In genomic region chr11:128505449-128506058, GRCh38 we compare ENCODE assay signal across 11 cellular contexts.
DNase-seq lines count a peak whose midpoint lies in the region; ATAC-seq and TF ChIP-seq lines count a peak whose summit lies in the region.
"Had no signal": no experiment of that assay in that cellular context is flagged by ENCODE, and none has a peak within 500 bp of the region (broad histone marks: within the 10 kb centered on the region; RNA-seq: fewer than 3 reads in every experiment).

No MANE protein-coding gene starts in this region.

- intact Hi-C loops in heart right ventricle (cut with DNase I) (loop anchor here in 3 of 10 donors (5.0 to 10.0 kb wide), 3 partner anchors 33 to 211 kb away; no protein-coding TSS in a partner anchor), cardiac septum (cut with DNase I) (loop anchor here (2.0 kb wide), 1 partner anchor 15 kb away; no protein-coding TSS in a partner anchor)
- intact Hi-C loops in activated T-helper 1 cell treated with anti-CD3 and anti-CD28 coated beads, Interleukin-12 subunit alpha, Interleukin-12 subunit beta, Interleukin-2, Interleukin-4 antibody, amounts not matched to agents 30 ng/mL and 10 ng/mL and 1 ng/mL, durations not matched to agents 14 hours and 24 hours and 36 hours (cut with micrococcal nuclease): loop anchor here (2.0 kb wide), 2 partner anchors 13 to 335 kb away; no protein-coding TSS in a partner anchor

- peaks cover 100% of the 10 kb centered on the region for H3K4me1 Mint-ChIP-seq in activated T-helper 1 cell treated with anti-CD3 and anti-CD28 coated beads, Interleukin-12 subunit alpha, Interleukin-12 subunit beta, Interleukin-2, Interleukin-4 antibody, amounts not matched to agents 30 ng/mL and 10 ng/mL and 1 ng/mL, durations not matched to agents 14 hours and 24 hours and 36 hours (ENCODE audit: low read depth)
- H3K4me1 Mint-ChIP-seq in memory B cell (peaks cover 86% of the 10 kb centered on the region), endodermal cell (peaks cover 40% of the 10 kb centered on the region)

- H3K9ac ChIP-seq in endodermal cell (ENCODE audit: extremely low read depth, low read length, poor library complexity, severe bottlenecking): no peak overlapping the region

- H3K36me3 ChIP-seq in heart right ventricle: peaks cover 0 to 20% (median 0%) of the 10 kb centered on the region in 9 donors
- peaks cover 0 to 3% (median 0%) of the 10 kb centered on the region in 4 donors for H3K36me3 ChIP-seq in upper lobe of left lung
- H3K36me3 ChIP-seq in endodermal cell (ENCODE audit: control insufficient read depth, insufficient read depth, low read length): no peaks in the 10 kb centered on the region

- H3K27ac Mint-ChIP-seq in activated T-helper 1 cell treated with anti-CD3 and anti-CD28 coated beads, Interleukin-12 subunit alpha, Interleukin-12 subunit beta, Interleukin-2, Interleukin-4 antibody, amounts not matched to agents 30 ng/mL and 10 ng/mL and 1 ng/mL, durations not matched to agents 14 hours and 24 hours and 36 hours: peak overlapping the region; percentile 98
- H3K27ac Mint-ChIP-seq in memory B cell (peak overlapping the region; percentile 72), endodermal cell (no peak overlapping the region)

- ATAC-seq in heart right ventricle (peak in 3 of 8 donors; percentile 15 to 21 (median 19)), memory B cell (ENCODE audit: low read depth) (no peak), upper lobe of left lung (ENCODE audit: low FRiP score in 2 of 2) (no peak), HG03378 (IDR thresholded peaks at IDR 0.05; ENCODE audit: unreplicated experiment) (no peak), GM18873 (IDR thresholded peaks at IDR 0.05; ENCODE audit: low FRiP score, unreplicated experiment) (no peak)

- peaks cover 34 to 100% (median 100%) of the 10 kb centered on the region in 9 donors for H3K4me1 ChIP-seq in heart right ventricle
- H3K4me1 ChIP-seq in upper lobe of left lung: peaks cover 93 to 97% (median 95%) of the 10 kb centered on the region in 4 donors
- H3K4me1 ChIP-seq in endodermal cell (ENCODE audit: control insufficient read depth, insufficient read depth, low read length): peaks cover 18% of the 10 kb centered on the region

- no peak for TF ChIP-seq CTCF in heart right ventricle (IDR thresholded peaks at IDR 0.05)
- TF ChIP-seq CTCF in upper lobe of left lung (IDR thresholded peaks at IDR 0.05): no peak
- no peak for TF ChIP-seq CTCF in endodermal cell (conservative IDR thresholded peaks at IDR 0.05)

- no peak for TF ChIP-seq POLR2A in upper lobe of left lung (IDR thresholded peaks at IDR 0.05)

- WGBS in heart right ventricle, 2 donors: 59 to 60% methylated on average over 12 of the region's 12 CpGs
- 72 to 74% methylated on average over 12 of the region's 12 CpGs for WGBS in upper lobe of left lung, 2 donors
- WGBS in endodermal cell (ENCODE audit: insufficient coverage in 1 of 2, insufficient read length in 1 of 2), 2 experiments: 95% methylated on average over 10 to 12 of the region's 12 CpGs

- no peaks in the 10 kb centered on the region for H3K27me3 ChIP-seq in heart right ventricle
- no peaks in the 10 kb centered on the region for H3K27me3 ChIP-seq in upper lobe of left lung
- H3K27me3 ChIP-seq in endodermal cell (ENCODE audit: control insufficient read depth, insufficient read depth, low read length, poor library complexity, severe bottlenecking): no peaks in the 10 kb centered on the region

- TF ChIP-seq EP300 in upper lobe of left lung (IDR thresholded peaks at IDR 0.05): no peak

- H3K27ac ChIP-seq in heart right ventricle: peak overlapping the region in 9 of 10 donors; percentile 41 to 97 (median 88)
- peak overlapping the region; percentile 41 to 98 (median 82) for H3K27ac ChIP-seq in upper lobe of left lung
- H3K27ac ChIP-seq in endodermal cell (ENCODE audit: low read depth, low read length): no peak overlapping the region

- DNase-seq in heart right ventricle (no peak), cardiac septum (ENCODE audit: low spot score) (no peak), memory B cell (ENCODE audit: low spot score in 2 of 2) (no peak), upper lobe of left lung (no peak), endodermal cell (no peak)
- no peak for DNase-seq in activated T-helper 1 cell treated with anti-CD3 and anti-CD28 coated beads, Interleukin-12 subunit alpha, Interleukin-12 subunit beta, Interleukin-2, Interleukin-4 antibody, amounts not matched to agents 30 ng/mL and 10 ng/mL and 1 ng/mL, durations not matched to agents 14 hours and 24 hours and 36 hours (ENCODE audit: low spot score)
- DNase-seq: C1 segment of cervical spinal cord, mesendoderm, PC-9 had no signal

- H3K9me3 Mint-ChIP-seq in activated T-helper 1 cell treated with anti-CD3 and anti-CD28 coated beads, Interleukin-12 subunit alpha, Interleukin-12 subunit beta, Interleukin-2, Interleukin-4 antibody, amounts not matched to agents 30 ng/mL and 10 ng/mL and 1 ng/mL, durations not matched to agents 14 hours and 24 hours and 36 hours: no peaks in the 10 kb centered on the region
- H3K9me3 Mint-ChIP-seq in memory B cell: no peaks in the 10 kb centered on the region
- no peaks in the 10 kb centered on the region for H3K9me3 Mint-ChIP-seq in endodermal cell

- H3K27me3 Mint-ChIP-seq in activated T-helper 1 cell treated with anti-CD3 and anti-CD28 coated beads, Interleukin-12 subunit alpha, Interleukin-12 subunit beta, Interleukin-2, Interleukin-4 antibody, amounts not matched to agents 30 ng/mL and 10 ng/mL and 1 ng/mL, durations not matched to agents 14 hours and 24 hours and 36 hours (ENCODE audit: insufficient read depth): peaks cover 1% of the 10 kb centered on the region
- H3K27me3 Mint-ChIP-seq in memory B cell (no peaks in the 10 kb centered on the region), endodermal cell (ENCODE audit: insufficient read depth) (no peaks in the 10 kb centered on the region)

- H3K9me3 ChIP-seq in heart right ventricle (no peaks in the 10 kb centered on the region), upper lobe of left lung (no peaks in the 10 kb centered on the region), endodermal cell (ENCODE audit: control insufficient read depth, low read length) (no peaks in the 10 kb centered on the region)

- H3K4me3 Mint-ChIP-seq in activated T-helper 1 cell treated with anti-CD3 and anti-CD28 coated beads, Interleukin-12 subunit alpha, Interleukin-12 subunit beta, Interleukin-2, Interleukin-4 antibody, amounts not matched to agents 30 ng/mL and 10 ng/mL and 1 ng/mL, durations not matched to agents 14 hours and 24 hours and 36 hours: peak overlapping the region; percentile 96
- peak overlapping the region; percentile 21 for H3K4me3 Mint-ChIP-seq in memory B cell
- no peak overlapping the region for H3K4me3 Mint-ChIP-seq in endodermal cell

- peaks cover 77% of the 10 kb centered on the region for H3K36me3 Mint-ChIP-seq in activated T-helper 1 cell treated with anti-CD3 and anti-CD28 coated beads, Interleukin-12 subunit alpha, Interleukin-12 subunit beta, Interleukin-2, Interleukin-4 antibody, amounts not matched to agents 30 ng/mL and 10 ng/mL and 1 ng/mL, durations not matched to agents 14 hours and 24 hours and 36 hours (ENCODE audit: low read depth)
- peaks cover 31% of the 10 kb centered on the region for H3K36me3 Mint-ChIP-seq in memory B cell
- peaks cover 10% of the 10 kb centered on the region for H3K36me3 Mint-ChIP-seq in endodermal cell (ENCODE audit: low read depth)

- H3K4me3 ChIP-seq in heart right ventricle (peak overlapping the region in 2 of 10 donors; percentile 20 to 47), upper lobe of left lung (no peak overlapping the region), endodermal cell (ENCODE audit: low read length) (no peak overlapping the region)
- H3K4me3 ChIP-seq: PC-9 had no signal
